19 cellular contexts compared by ENCODE assay signal in the genomic region with DNA sequence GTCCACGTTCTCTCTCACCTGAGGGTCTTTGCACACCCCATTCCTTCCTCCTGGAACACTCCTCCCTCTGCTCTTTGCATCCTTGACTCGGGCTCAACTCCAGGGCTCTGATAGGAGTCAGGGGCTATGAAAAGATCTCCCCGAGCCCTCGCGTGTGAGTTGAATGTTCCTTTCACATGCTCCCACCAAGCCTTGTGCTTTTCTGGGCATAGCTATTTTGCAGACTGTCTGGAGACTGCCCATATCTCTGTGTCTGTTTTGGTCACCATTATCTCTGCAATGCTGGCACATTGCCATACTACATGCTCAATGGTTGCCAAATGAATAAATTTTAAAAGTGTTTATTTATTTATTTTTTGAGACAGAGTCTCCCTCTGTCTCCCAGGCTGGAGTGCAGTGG. TPM values are rescaled to one million over a fixed set of nuclear protein-coding genes. Genes with fewer than 3 reads are reported as not detected.
DNase-seq lines count a peak whose midpoint lies in the region; ATAC-seq, FAIRE-seq and TF ChIP-seq lines count a peak whose summit lies in the region.
"Had no signal": no experiment of that assay in that cellular context is flagged by ENCODE, and none has a peak within 500 bp of the region (broad histone marks: within the 10 kb centered on the region; RNA-seq: fewer than 3 reads in every experiment).

No MANE protein-coding gene starts in this region.

- TF ChIP-seq POLR2A in HepG2 (IDR thresholded peaks at IDR 0.05; ENCODE audit: insufficient read depth in 1 of 2, low read depth in 2 of 2, low read length in 2 of 2) (no peak), gastroesophageal sphincter (IDR thresholded peaks at IDR 0.05) (no peak)

- H3K27me3 ChIP-seq in liver (ENCODE audit: control insufficient read depth in 4 of 4, insufficient read depth in 4 of 4, low read length in 3 of 4) (no peaks in the 10 kb centered on the region), HepG2 (ENCODE audit: control insufficient read depth in 1 of 2, insufficient read depth in 2 of 2, low read length in 2 of 2) (no peaks in the 10 kb centered on the region), gastroesophageal sphincter (no peaks in the 10 kb centered on the region)

- H3K9ac ChIP-seq in liver (ENCODE audit: low read depth in 1 of 2, low read length in 2 of 2) (no peak overlapping the region), HepG2 (ENCODE audit: insufficient read depth, low read depth, low read length) (no peak overlapping the region)

- POLR2A ChIA-PET in HepG2 (lab: Yijun Ruan, JAX): no interaction called here
- POLR2A ChIA-PET in activated CD8-positive, alpha-beta T cell treated with anti-CD3 and anti-CD28 coated beads for 36 hours (lab: Charles Lee): no interaction called here

- no peak overlapping the region for H3K4me3 ChIP-seq in liver (ENCODE audit: low read depth in 1 of 3, low read length in 3 of 3)
- no peak overlapping the region for H3K4me3 ChIP-seq in HepG2 (replicated peaks in 1 of 3; ENCODE audit: insufficient read depth in 1 of 3, low read depth in 2 of 3, low read length in 3 of 3)
- no peak overlapping the region for H3K4me3 ChIP-seq in fibroblast of the aortic adventitia (ENCODE audit: low read depth, low read length)
- H3K4me3 ChIP-seq in gastroesophageal sphincter: no peak overlapping the region
- H3K4me3 ChIP-seq: thoracic aorta had no signal

- BruUV-seq in HepG2 (replicated peaks; lab: Mats Ljungman, UMichigan): no TSS peak

- intact Hi-C loops in HepG2 (cut with micrococcal nuclease; ENCODE audit: unreplicated experiment): no loop called here
- intact Hi-C loops in activated CD8-positive, alpha-beta T cell treated with anti-CD3 and anti-CD28 coated beads for 36 hours (cut with micrococcal nuclease): loop anchor here (5.0 kb wide), 1 partner anchor 49 kb away; no protein-coding TSS in a partner anchor

- no peak for TF ChIP-seq EP300 in HepG2 (IDR thresholded peaks at IDR 0.05; ENCODE audit: low read depth in 2 of 2, low read length in 2 of 2)
- no peak for TF ChIP-seq EP300 in HepG2 (CRISPR knock-in tag; IDR thresholded peaks at IDR 0.05; ENCODE audit: borderline replicate concordance)
- no peak for TF ChIP-seq EP300 in gastroesophageal sphincter (IDR thresholded peaks at IDR 0.05)

- 76% methylated on average over 5 of the region's 5 CpGs for WGBS in liver
- 70% methylated on average over 5 of the region's 5 CpGs for WGBS in HepG2 (ENCODE audit: low lambda C conversion rate)
- 56 to 71% methylated on average over 3 to 5 of the region's 5 CpGs for WGBS in gastroesophageal sphincter (ENCODE audit: low coverage in 1 of 2), 2 donors

- H3K27me3 Mint-ChIP-seq in activated CD8-positive, alpha-beta T cell treated with anti-CD3 and anti-CD28 coated beads for 36 hours: no peaks in the 10 kb centered on the region
- no peaks in the 10 kb centered on the region for H3K27me3 Mint-ChIP-seq in stimulated activated naive CD8-positive, alpha-beta T cell treated with anti-CD3 and anti-CD28 coated beads, Interleukin-15, amount 100 ng/mL, for 72 hours

- H3K4me1 ChIP-seq in liver (ENCODE audit: control insufficient read depth in 4 of 4, insufficient read depth in 4 of 4, low read length in 3 of 4) (no peaks in the 10 kb centered on the region), HepG2 (ENCODE audit: insufficient read depth, low read length) (no peaks in the 10 kb centered on the region), gastroesophageal sphincter (peaks cover 0 to 2% (median 0%) of the 10 kb centered on the region in 3 donors)

- peaks cover 2% of the 10 kb centered on the region for H3K36me3 Mint-ChIP-seq in activated CD8-positive, alpha-beta T cell treated with anti-CD3 and anti-CD28 coated beads for 36 hours (ENCODE audit: low read depth)
- H3K36me3 Mint-ChIP-seq: natural killer cell treated with Interleukin-12 subunit alpha and Interleukin-12 subunit beta and Interleukin-15 and Interleukin-18, amount 100 ng/mL, for 72 hours had no signal

- no peaks in the 10 kb centered on the region for H3K9me3 Mint-ChIP-seq in activated CD8-positive, alpha-beta T cell treated with anti-CD3 and anti-CD28 coated beads for 36 hours
- peaks cover 0 to 11% of the 10 kb centered on the region in 2 donors for H3K9me3 Mint-ChIP-seq in stimulated activated naive CD8-positive, alpha-beta T cell treated with anti-CD3 and anti-CD28 coated beads, Interleukin-15, amount 100 ng/mL, for 72 hours
- H3K9me3 Mint-ChIP-seq: natural killer cell treated with Interleukin-12 subunit alpha and Interleukin-12 subunit beta and Interleukin-15 and Interleukin-18, amount 100 ng/mL, for 72 hours had no signal

- DNase-seq in HepG2 (ENCODE audit: low spot score) (no peak), fibroblast of the aortic adventitia (ENCODE audit: low read depth) (peak; percentile 54)
- no peak for DNase-seq in activated CD8-positive, alpha-beta T cell treated with anti-CD3 and anti-CD28 coated beads for 36 hours
- DNase-seq in stimulated activated naive CD8-positive, alpha-beta T cell treated with anti-CD3 and anti-CD28 coated beads, Interleukin-15, amount 100 ng/mL, for 72 hours: no peak
- DNase-seq: Karpas-422, mesenchymal stem cell, NCI-H1092 treated with DMSO at 0.1 percent for 48 hours, NCI-H2081 treated with DMSO at 0.1 percent for 48 hours, NCI-H526, PC-3 had no signal

- no peaks in the 10 kb centered on the region for H4K20me1 ChIP-seq in HepG2 (ENCODE audit: insufficient read depth, low read length)

- no peak overlapping the region for H2AFZ ChIP-seq in HepG2 (ENCODE audit: low read length)

- in situ Hi-C loops in HepG2 (cut with HindIII; ENCODE audit: extremely low pct_ligation_motif_present, low pct_unique_long_range_greater_than_20kb): no loop called here

- H3K79me2 ChIP-seq in HepG2 (ENCODE audit: insufficient read depth, low read length): no peaks in the 10 kb centered on the region

- H3K4me1 Mint-ChIP-seq in activated CD8-positive, alpha-beta T cell treated with anti-CD3 and anti-CD28 coated beads for 36 hours (ENCODE audit: low read depth): peaks cover 22% of the 10 kb centered on the region
- H3K4me1 Mint-ChIP-seq in stimulated activated naive CD8-positive, alpha-beta T cell treated with anti-CD3 and anti-CD28 coated beads, Interleukin-15, amount 100 ng/mL, for 72 hours: peaks cover 49% of the 10 kb centered on the region
- H3K4me1 Mint-ChIP-seq: B cell had no signal

- peak overlapping the region; percentile 91 for H3K27ac Mint-ChIP-seq in activated CD8-positive, alpha-beta T cell treated with anti-CD3 and anti-CD28 coated beads for 36 hours
- peak overlapping the region; percentile 93 to 95 for H3K27ac Mint-ChIP-seq in stimulated activated naive CD8-positive, alpha-beta T cell treated with anti-CD3 and anti-CD28 coated beads, Interleukin-15, amount 100 ng/mL, for 72 hours
- H3K27ac Mint-ChIP-seq: B cell; natural killer cell treated with Interleukin-12 subunit alpha and Interleukin-12 subunit beta and Interleukin-15 and Interleukin-18, amount 100 ng/mL, for 72 hours had no signal

- CTCF ChIA-PET in HepG2 (lab: Yijun Ruan, JAX; ENCODE audit: low intra/inter-chr PET ratio, low total read pairs): no interaction called here
- CTCF ChIA-PET in activated CD8-positive, alpha-beta T cell treated with anti-CD3 and anti-CD28 coated beads for 36 hours (lab: Charles Lee): no interaction called here

- no peak for ATAC-seq in HepG2
- no peak for ATAC-seq in activated CD8-positive, alpha-beta T cell treated with anti-CD3 and anti-CD28 coated beads for 36 hours
- ATAC-seq in stimulated activated naive CD8-positive, alpha-beta T cell treated with anti-CD3 and anti-CD28 coated beads, Interleukin-15, amount 100 ng/mL, for 72 hours: no peak
- ATAC-seq in gastroesophageal sphincter: no peak
- ATAC-seq in GM19467 (IDR thresholded peaks at IDR 0.05; ENCODE audit: unreplicated experiment): no peak
- no peak for ATAC-seq in HG02885 (IDR thresholded peaks at IDR 0.05; ENCODE audit: poor library complexity, unreplicated experiment)
- ATAC-seq: natural killer cell treated with Interleukin-12 subunit alpha and Interleukin-12 subunit beta and Interleukin-15 and Interleukin-18, amount 100 ng/mL, for 72 hours; PC-3 had no signal

- TF ChIP-seq CTCF in liver (IDR thresholded peaks at IDR 0.05; ENCODE audit: low read depth, low read length, missing input control) (no peak), HepG2 (CRISPR knock-in tag; IDR thresholded peaks at IDR 0.05) (no peak), fibroblast of the aortic adventitia (IDR thresholded peaks at IDR 0.05; ENCODE audit: insufficient read depth, low read length) (no peak), gastroesophageal sphincter (IDR thresholded peaks at IDR 0.05) (no peak)
- no peak for TF ChIP-seq CTCF in activated CD8-positive, alpha-beta T cell treated with anti-CD3 and anti-CD28 coated beads for 36 hours (IDR thresholded peaks at IDR 0.05)

- H3K4me3 Mint-ChIP-seq in activated CD8-positive, alpha-beta T cell treated with anti-CD3 and anti-CD28 coated beads for 36 hours: no peak overlapping the region
- peak overlapping the region; percentile 69 to 70 for H3K4me3 Mint-ChIP-seq in stimulated activated naive CD8-positive, alpha-beta T cell treated with anti-CD3 and anti-CD28 coated beads, Interleukin-15, amount 100 ng/mL, for 72 hours
- H3K4me3 Mint-ChIP-seq: B cell; natural killer cell treated with Interleukin-12 subunit alpha and Interleukin-12 subunit beta and Interleukin-15 and Interleukin-18, amount 100 ng/mL, for 72 hours had no signal

- H3K27ac ChIP-seq in liver (ENCODE audit: low read depth in 1 of 2, low read length in 2 of 2): no peak overlapping the region
- H3K27ac ChIP-seq in HepG2 (ENCODE audit: extremely low read length, insufficient read depth, low read length): no peak overlapping the region
- H3K27ac ChIP-seq in gastroesophageal sphincter: no peak overlapping the region
- H3K27ac ChIP-seq: thoracic aorta had no signal

- H3K4me2 ChIP-seq in HepG2 (ENCODE audit: low read depth, low read length): no peak overlapping the region

- H3K9me3 ChIP-seq in liver (ENCODE audit: control insufficient read depth in 4 of 4, low read length in 3 of 4) (no peaks in the 10 kb centered on the region), HepG2 (ENCODE audit: low read length) (no peaks in the 10 kb centered on the region), gastroesophageal sphincter (no peaks in the 10 kb centered on the region)
- H3K9me3 ChIP-seq: thoracic aorta had no signal

- no peak for FAIRE-seq in HepG2 (lab: Jason Lieb, UNC)
- FAIRE-seq: D721Med, keratinocyte had no signal

- TF ChIP-seq RAD21 in liver (IDR thresholded peaks at IDR 0.05) (peak in 1 of 2 donors; percentile 25), HepG2 (CRISPR knock-in tag; IDR thresholded peaks at IDR 0.05) (no peak)

- H3K36me3 ChIP-seq in liver (ENCODE audit: control insufficient read depth in 4 of 4, insufficient read depth in 3 of 4, low read depth in 1 of 4, low read length in 3 of 4) (no peaks in the 10 kb centered on the region), HepG2 (replicated peaks in 1 of 2; ENCODE audit: control insufficient read depth in 1 of 2, insufficient read depth in 2 of 2, low read length in 2 of 2) (no peaks in the 10 kb centered on the region), gastroesophageal sphincter (no peaks in the 10 kb centered on the region)
- H3K36me3 ChIP-seq: thoracic aorta had no signal

RNA-seq across cellular contexts. Expression of gene PLPP1, which starts 56.9 kb away (rescaled TPM):
- total RNA-seq in liver (100 to 1,000 TPM in 1 of 2 donors, 10 to 100 TPM in 1; 23.4 to 149 TPM), HepG2 (2016; rRNA removed; fragmentation: Illumina TruSeq; extraction: Trizol) (5.2 and 7.3 TPM in 2 replicates), fibroblast of the aortic adventitia (ENCODE audit: low replicate concordance) (71.8 and 254 TPM in 2 replicates), gastroesophageal sphincter (100 to 1,000 TPM; 209 to 314 (median 250) TPM)
- polyA plus RNA-seq in liver (10 to 100 TPM; 61.4 to 75.9 TPM), HepG2 (2011; rRNA removed) (12.1 and 13.3 TPM in 2 replicates)
- total RNA-seq in HepG2 (2016; cell fraction: cytosol; rRNA removed; fragmentation: Illumina TruSeq; extraction: Trizol; ENCODE audit: low read depth): 5.0 and 6.0 TPM in 2 replicates
- 4.9 and 6.7 TPM in 2 replicates for total RNA-seq in HepG2 (2016; cell fraction: insoluble cytoplasmic fraction; rRNA removed; fragmentation: Illumina TruSeq; extraction: Trizol)
- 5.1 and 5.2 TPM in 2 replicates for total RNA-seq in HepG2 (2016; cell fraction: membrane; rRNA removed; fragmentation: Illumina TruSeq; extraction: Trizol)
- total RNA-seq in HepG2 (2016; cell fraction: nucleus; rRNA removed; fragmentation: Illumina TruSeq; extraction: Trizol): 6.7 and 7.7 TPM in 2 replicates
- 10.1 and 15.8 TPM in 2 replicates for polyA plus RNA-seq in HepG2 (2011; cell fraction: cytosol; rRNA removed)
- polyA plus RNA-seq in HepG2 (2011; cell fraction: nucleus; rRNA removed): 4.3 and 6.7 TPM in 2 replicates
- 6.0 and 7.3 TPM in 2 replicates for polyA plus RNA-seq in HepG2 (2012)
- polyA plus RNA-seq in HepG2 (2016; cell fraction: cytosol; fragmentation: Illumina TruSeq; extraction: Trizol; ENCODE audit: low read depth): 3.4 and 4.9 TPM in 2 replicates
- 6.3 and 7.1 TPM in 2 replicates for polyA plus RNA-seq in HepG2 (2016; cell fraction: insoluble cytoplasmic fraction; fragmentation: Illumina TruSeq; extraction: Trizol; ENCODE audit: low read depth)
- 3.3 and 4.3 TPM in 2 replicates for polyA plus RNA-seq in HepG2 (2016; cell fraction: membrane; fragmentation: Illumina TruSeq; extraction: Trizol; ENCODE audit: low read depth)
- 10.3 and 13.9 TPM in 2 replicates for polyA plus RNA-seq in HepG2 (2016; cell fraction: nucleus; fragmentation: Illumina TruSeq; extraction: Trizol; ENCODE audit: insufficient read depth, low read depth)
- 9.0 and 9.6 TPM in 2 replicates for polyA minus RNA-seq in HepG2 (2011; rRNA and poly(A)+ RNA removed; ENCODE audit: low replicate concordance)
- polyA minus RNA-seq in HepG2 (2011; cell fraction: cytosol; rRNA and poly(A)+ RNA removed): 8.2 and 9.3 TPM in 2 replicates
- 7.9 and 9.8 TPM in 2 replicates for polyA minus RNA-seq in HepG2 (2011; cell fraction: nucleus; rRNA and poly(A)+ RNA removed)
- 10 to 100 TPM; 15.9 to 17.6 TPM for total RNA-seq in activated CD8-positive, alpha-beta T cell treated with anti-CD3 and anti-CD28 coated beads for 36 hours
